ENCODE assay signal across 17 cellular contexts in the genomic region with DNA sequence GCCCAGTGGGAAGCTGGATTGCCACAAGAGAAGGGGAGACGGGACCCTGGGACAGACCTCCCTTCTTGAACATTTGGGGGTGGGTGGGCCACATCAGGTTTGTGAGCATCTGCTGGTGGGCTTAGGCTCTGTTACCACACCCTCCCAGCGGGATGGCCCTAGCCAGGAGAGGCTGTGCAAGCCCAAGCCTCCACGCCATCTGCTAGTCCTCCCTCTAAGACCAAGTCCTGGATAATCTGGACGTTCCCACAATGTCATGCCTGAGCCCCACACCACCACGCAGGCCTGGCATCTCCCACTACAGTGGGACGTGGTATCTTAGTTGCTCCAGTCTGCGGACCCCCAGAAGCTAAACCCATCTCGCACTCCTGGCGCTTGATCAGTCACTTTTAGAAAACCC. TPM values are rescaled to one million over a fixed set of nuclear protein-coding genes. Genes with fewer than 3 reads are reported as not detected.
DNase-seq lines count a peak whose midpoint lies in the region; ATAC-seq and TF ChIP-seq lines count a peak whose summit lies in the region.
"Had no signal": no experiment of that assay in that cellular context is flagged by ENCODE, and none has a peak within 500 bp of the region (broad histone marks: within the 10 kb centered on the region; RNA-seq: fewer than 3 reads in every experiment).

No MANE protein-coding gene starts in this region.

- H3K4me2 ChIP-seq in mesenchymal stem cell (ENCODE audit: low read length, poor library complexity, severe bottlenecking) = no peak overlapping the region

- BruUV-seq in MCF 10A (replicated peaks; lab: Mats Ljungman, UMichigan) = no TSS peak

- no peak for ATAC-seq in heart left ventricle
- ATAC-seq in left ventricle myocardium superior = no peak
- no peak for ATAC-seq in HG02981 (IDR thresholded peaks at IDR 0.05; ENCODE audit: unreplicated experiment)

- no peak overlapping the region for H3K4ac ChIP-seq in mesenchymal stem cell (ENCODE audit: low read depth in 1 of 2, low read length in 2 of 2)

- H4K91ac ChIP-seq in mesenchymal stem cell (ENCODE audit: low read length) = no peak overlapping the region

- H2BK15ac ChIP-seq in mesenchymal stem cell (ENCODE audit: low read depth, poor library complexity, severe bottlenecking) = no peak overlapping the region

- H3K18ac ChIP-seq in mesenchymal stem cell (ENCODE audit: low read depth in 1 of 2, low read length in 2 of 2) = no peak overlapping the region

- H3K27ac ChIP-seq in heart left ventricle (peak overlapping the region; percentile 64 to 100 (median 88)), mesenchymal stem cell (ENCODE audit: low read length, poor library complexity, severe bottlenecking) (no peak overlapping the region)
- H3K27ac ChIP-seq: tibial artery had no signal

- peak overlapping the region; percentile 86 for H3K27ac Mint-ChIP-seq in MCF 10A (ENCODE audit: low read depth, unreplicated experiment)
- H3K27ac Mint-ChIP-seq in type B pancreatic cell = peak overlapping the region; percentile 99
- H3K27ac Mint-ChIP-seq: activated T-helper 2 cell treated with anti-CD3 and anti-CD28 coated beads, Interferon-gamma antibody, Interleukin-2, Interleukin-4, amounts not matched to agents 10 μg/mL and 5 μg/mL and 100 μg/mL, durations not matched to agents 14 hours and 24 hours and 36 hours; T-helper 2 cell treated with Interferon-gamma antibody and Interleukin-4, amounts not matched to agents 5 μg/mL and 100 μg/mL, for 36 hours had no signal

- POLR2A ChIA-PET in MCF 10A (lab: Yijun Ruan, JAX) = interaction anchor here (1.0 to 10.8 kb wide), 6 partner anchors 10 to 296 kb away, joined by 3 to 318 read pairs (median 44); a partner anchor contains a TSS

- H3K9me3 Mint-ChIP-seq in MCF 10A (ENCODE audit: unreplicated experiment) (no peaks in the 10 kb centered on the region), type B pancreatic cell (no peaks in the 10 kb centered on the region)
- H3K9me3 Mint-ChIP-seq: activated T-helper 2 cell treated with anti-CD3 and anti-CD28 coated beads, Interferon-gamma antibody, Interleukin-2, Interleukin-4, amounts not matched to agents 10 μg/mL and 5 μg/mL and 100 μg/mL, durations not matched to agents 14 hours and 24 hours and 36 hours; central memory CD8-positive, alpha-beta T cell; T-helper 2 cell treated with Interferon-gamma antibody and Interleukin-4, amounts not matched to agents 5 μg/mL and 100 μg/mL, for 36 hours had no signal

- no peak overlapping the region for H2AFZ ChIP-seq in mesenchymal stem cell (ENCODE audit: low read depth, low read length)
- H2AFZ ChIP-seq: hepatocyte had no signal

- TF ChIP-seq POLR2A in heart left ventricle (IDR thresholded peaks at IDR 0.05) = no peak

- peaks cover 16% of the 10 kb centered on the region for H3K79me1 ChIP-seq in mesenchymal stem cell (replicated peaks; ENCODE audit: low read length, poor library complexity, severe bottlenecking)

- H3K27me3 Mint-ChIP-seq in MCF 10A (ENCODE audit: insufficient read depth, unreplicated experiment) (no peaks in the 10 kb centered on the region), type B pancreatic cell (no peaks in the 10 kb centered on the region)
- H3K27me3 Mint-ChIP-seq: central memory CD8-positive, alpha-beta T cell had no signal

- H2BK12ac ChIP-seq in mesenchymal stem cell (ENCODE audit: low read length in 2 of 2) = no peak overlapping the region

- peak overlapping the region in 1 of 2 experiments; percentile 65 for H3K23ac ChIP-seq in mesenchymal stem cell (ENCODE audit: low read length in 2 of 2)

- CTCF ChIA-PET in MCF 10A (lab: Yijun Ruan, JAX) = interaction anchor here (0.6 to 7.1 kb wide), 6 partner anchors 9 to 237 kb away, joined by 3 to 72 read pairs (median 6); a partner anchor contains a TSS

- H3K4me3 ChIP-seq in heart left ventricle (no peak overlapping the region), mesenchymal stem cell (ENCODE audit: insufficient read depth in 1 of 2, low read depth in 1 of 2, low read length in 2 of 2) (no peak overlapping the region)
- H3K4me3 ChIP-seq: hepatocyte, tibial artery had no signal

- peak overlapping the region; percentile 58 for H3K9ac ChIP-seq in mesenchymal stem cell (ENCODE audit: low read length)

- peak overlapping the region; percentile 70 for H3K4me3 Mint-ChIP-seq in MCF 10A (ENCODE audit: unreplicated experiment)
- H3K4me3 Mint-ChIP-seq in type B pancreatic cell = no peak overlapping the region
- H3K4me3 Mint-ChIP-seq: central memory CD8-positive, alpha-beta T cell; T-helper 2 cell treated with Interferon-gamma antibody and Interleukin-4, amounts not matched to agents 5 μg/mL and 100 μg/mL, for 36 hours had no signal

- H3K9me3 ChIP-seq in heart left ventricle (no peaks in the 10 kb centered on the region), mesenchymal stem cell (ENCODE audit: control insufficient read depth, low read length) (no peaks in the 10 kb centered on the region)
- H3K9me3 ChIP-seq: tibial artery had no signal

- DNase-seq in heart left ventricle = peak in 1 of 5 donors; percentile 59
- no peak for DNase-seq in left ventricle myocardium superior
- DNase-seq in MCF 10A (ENCODE audit: unreplicated experiment) = no peak
- DNase-seq in mesenchymal stem cell = no peak
- no peak for DNase-seq in type B pancreatic cell (ENCODE audit: extremely low spot score, unreplicated experiment)
- no peak for DNase-seq in EL
- DNase-seq in anterior cingulate cortex (lab: John Stamatoyannopoulos, UW) = no peak
- DNase-seq: activated CD4-positive, alpha-beta T cell treated with anti-CD3 and anti-CD28 coated beads, Interleukin-2, amount 50 U/mL, for 1 hour; DMS79; NCI-H1092; NCI-H446 treated with DMSO at 0.1 percent for 48 hours; tibial artery had no signal

- H3K36me3 ChIP-seq in heart left ventricle (no peaks in the 10 kb centered on the region), mesenchymal stem cell (ENCODE audit: control insufficient read depth in 1 of 2, insufficient read depth in 2 of 2, low read depth in 1 of 2, low read length in 2 of 2) (peaks cover 0 to 16% of the 10 kb centered on the region in 2 experiments)
- H3K36me3 ChIP-seq: tibial artery had no signal

- H3K4me1 ChIP-seq in heart left ventricle (peaks cover 0 to 56% (median 41%) of the 10 kb centered on the region in 12 donors), mesenchymal stem cell (ENCODE audit: control insufficient read depth, insufficient read depth, low read depth, low read length) (peaks cover 20% of the 10 kb centered on the region)

- intact Hi-C loops in heart left ventricle (cut with DNase I) (loop anchor here in 3 of 10 donors (2.0 kb wide), 2 partner anchors 13 to 21 kb away; a partner anchor contains a TSS), left ventricle myocardium superior (cut with micrococcal nuclease) (no loop called here), MCF 10A (cut with micrococcal nuclease) (no loop called here)

- TF ChIP-seq CTCF in heart left ventricle (IDR thresholded peaks at IDR 0.05) = no peak
- TF ChIP-seq CTCF in MCF 10A (IDR thresholded peaks at IDR 0.05; ENCODE audit: unreplicated experiment) = no peak
- TF ChIP-seq CTCF in type B pancreatic cell (conservative IDR thresholded peaks at IDR 0.05) = no peak

- H3K36me3 Mint-ChIP-seq in MCF 10A (ENCODE audit: insufficient read depth, unreplicated experiment) = peaks cover 13% of the 10 kb centered on the region
- H3K36me3 Mint-ChIP-seq in type B pancreatic cell = no peaks in the 10 kb centered on the region

- H2AK5ac ChIP-seq in mesenchymal stem cell (ENCODE audit: low read length, severe bottlenecking) = no peak overlapping the region

- H3K14ac ChIP-seq in mesenchymal stem cell (ENCODE audit: low read length in 2 of 2) = no peak overlapping the region

- 69 to 90% (median 80%) methylated on average over 3 to 9 of the region's 9 CpGs for WGBS in heart left ventricle, 4 donors
- 88% methylated on average over 9 of the region's 9 CpGs for WGBS in mesenchymal stem cell

- H2BK120ac ChIP-seq in mesenchymal stem cell (ENCODE audit: low read depth, low read length) = no peak overlapping the region

- H4K8ac ChIP-seq in mesenchymal stem cell (ENCODE audit: low read length) = peak overlapping the region; percentile 23

- no peak overlapping the region for H2BK5ac ChIP-seq in mesenchymal stem cell (ENCODE audit: low read depth, low read length, poor library complexity, severe bottlenecking)

- H3K4me1 Mint-ChIP-seq in MCF 10A (ENCODE audit: insufficient read depth, unreplicated experiment) (peaks cover 44% of the 10 kb centered on the region), type B pancreatic cell (ENCODE audit: unreplicated experiment) (peaks cover 2% of the 10 kb centered on the region)

- H3K27me3 ChIP-seq in heart left ventricle = peaks cover 0 to 24% (median 0%) of the 10 kb centered on the region in 9 donors
- H3K27me3 ChIP-seq in mesenchymal stem cell (ENCODE audit: control insufficient read depth in 1 of 2, insufficient read depth in 1 of 2, low read length in 2 of 2) = peaks cover 0 to 8% of the 10 kb centered on the region in 2 experiments
- H3K27me3 ChIP-seq: hepatocyte had no signal

RNA-seq across cellular contexts. Expression of a gene that starts 3.7 kb away (rescaled TPM):
- total RNA-seq in heart left ventricle (10 to 100 TPM in 7 of 9 donors, 1 to 10 TPM in 2; 8.7 to 18.6 (median 12.3) TPM), left ventricle myocardium superior (11.2 TPM), MCF 10A (2022) (12.0 and 16.5 TPM in 2 replicates), type B pancreatic cell (ENCODE audit: low replicate concordance) (9.5 and 10.5 TPM in 2 replicates)
- polyA plus RNA-seq in heart left ventricle = 10 to 100 TPM in 1 of 2 donors, 1 to 10 TPM in 1; 4.8 to 11.3 TPM
- polyA plus RNA-seq in mesenchymal stem cell (2013, experiment 1 of 2) = 1.2 TPM
- 1.7 TPM for polyA plus RNA-seq in mesenchymal stem cell (2013, experiment 2 of 2)

RNA-seq across cellular contexts. Expression of a gene that starts 12.1 kb away (rescaled TPM):
- total RNA-seq in heart left ventricle (1 to 10 TPM in 3 of 9 donors, under 1 TPM in 6; 0.40 to 3.8 (median 0.88) TPM), left ventricle myocardium superior (1.7 TPM), MCF 10A (2022) (9.0 and 18.5 TPM in 2 replicates), type B pancreatic cell (ENCODE audit: low replicate concordance) (0.76 and 1.3 TPM in 2 replicates)
- under 1 TPM; 0.61 to 0.78 TPM for polyA plus RNA-seq in heart left ventricle
- 0.33 TPM for polyA plus RNA-seq in mesenchymal stem cell (2013, experiment 1 of 2)
- 0.37 TPM for polyA plus RNA-seq in mesenchymal stem cell (2013, experiment 2 of 2)

RNA-seq across cellular contexts. Expression of a gene that starts 21.8 kb away (rescaled TPM):
- total RNA-seq in heart left ventricle (100 to 1,000 TPM; 142 to 290 (median 169) TPM), left ventricle myocardium superior (175 TPM), MCF 10A (2022) (495 and 510 TPM in 2 replicates), type B pancreatic cell (ENCODE audit: low replicate concordance) (133 and 174 TPM in 2 replicates)
- polyA plus RNA-seq in heart left ventricle = 100 to 1,000 TPM; 231 to 358 TPM
- 218 TPM for polyA plus RNA-seq in mesenchymal stem cell (2013, experiment 1 of 2)
- polyA plus RNA-seq in mesenchymal stem cell (2013, experiment 2 of 2) = 225 TPM

RNA-seq across cellular contexts. Expression of a gene that starts 46.0 kb away (rescaled TPM):
- total RNA-seq in heart left ventricle (100 to 1,000 TPM; 238 to 460 (median 354) TPM), left ventricle myocardium superior (316 TPM), MCF 10A (2022) (22.6 and 29.6 TPM in 2 replicates), type B pancreatic cell (ENCODE audit: low replicate concordance) (17.2 and 48.9 TPM in 2 replicates)
- 100 to 1,000 TPM; 155 to 524 TPM for polyA plus RNA-seq in heart left ventricle
- 4.5 TPM for polyA plus RNA-seq in mesenchymal stem cell (2013, experiment 1 of 2)
- 4.9 TPM for polyA plus RNA-seq in mesenchymal stem cell (2013, experiment 2 of 2)

RNA-seq across cellular contexts. Expression of a gene that starts 52.8 kb away (rescaled TPM):
- total RNA-seq in heart left ventricle (100 to 1,000 TPM in 2 of 9 donors, 10 to 100 TPM in 7; 35.5 to 125 (median 51.2) TPM), left ventricle myocardium superior (58.6 TPM), MCF 10A (2022) (85.4 and 111 TPM in 2 replicates), type B pancreatic cell (ENCODE audit: low replicate concordance) (47.4 and 58.8 TPM in 2 replicates)
- 100 to 1,000 TPM in 1 of 2 donors, 10 to 100 TPM in 1; 81.5 to 141 TPM for polyA plus RNA-seq in heart left ventricle
- 49.1 TPM for polyA plus RNA-seq in mesenchymal stem cell (2013, experiment 1 of 2)
- 50.1 TPM for polyA plus RNA-seq in mesenchymal stem cell (2013, experiment 2 of 2)
